Comparison of ENCODE assay signal across 37 cellular contexts in the genomic region with DNA sequence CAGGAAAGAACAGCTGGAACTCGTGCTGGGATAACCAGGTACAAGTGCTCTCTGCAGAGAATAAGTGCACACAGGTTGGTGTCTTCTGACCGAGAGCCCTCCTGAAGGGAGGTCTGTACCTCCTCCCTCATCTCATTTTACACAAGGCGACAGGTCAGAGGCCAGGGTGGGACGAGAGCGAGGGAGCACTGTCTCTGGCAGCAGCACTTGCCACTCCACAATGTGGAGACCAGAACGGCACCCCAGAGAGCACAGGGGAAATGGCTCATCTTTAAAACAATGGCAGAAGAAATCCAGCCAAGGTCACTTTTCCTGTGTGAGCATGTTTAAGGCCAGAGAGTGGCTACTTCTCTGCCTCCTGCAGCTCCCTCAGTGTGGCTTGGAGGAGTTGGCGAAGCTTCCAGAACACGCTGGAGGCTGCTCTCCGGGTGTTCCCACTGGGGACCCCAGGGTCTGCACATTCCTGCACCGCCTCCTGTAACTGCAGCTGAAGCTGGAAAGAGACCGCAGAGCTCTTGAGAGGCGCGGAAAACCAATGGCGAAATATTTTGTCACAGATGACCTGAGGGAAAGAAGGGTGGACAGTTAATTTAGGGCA. TPM values are rescaled to one million over a fixed set of nuclear protein-coding genes. Genes with fewer than 3 reads are reported as not detected.
"Had no signal": no experiment of that assay in that cellular context is flagged by ENCODE, and none has a peak within 500 bp of the region (broad histone marks: within the 10 kb centered on the region; RNA-seq: fewer than 3 reads in every experiment).

No MANE protein-coding gene starts in this region.

- H3K36me3 Mint-ChIP-seq: activated CD4-positive, alpha-beta memory T cell treated with anti-CD3 and anti-CD28 coated beads for 36 hours; activated naive CD8-positive, alpha-beta T cell treated with anti-CD3 and anti-CD28 coated beads, Interleukin-2, amount 10 ng/mL, durations not matched to agents 7 days and 5 days; brain; naive thymus-derived CD4-positive, alpha-beta T cell; stimulated activated naive B cell treated with anti-CD40 and anti-IgM and Interleukin-4, amounts not matched to agents 10 μg/mL and 1 μg/mL and 100 μg/mL, for 72 hours had no signal

- H3K4me1 Mint-ChIP-seq: brain; stimulated activated naive B cell treated with anti-CD40 and anti-IgM and Interleukin-4, amounts not matched to agents 10 μg/mL and 1 μg/mL and 100 μg/mL, for 72 hours had no signal

- H3K9me3 ChIP-seq: ascending aorta, gastroesophageal sphincter, ovary, stomach, suprapubic skin, tibial artery had no signal

- H3K4me1 ChIP-seq: ascending aorta, gastroesophageal sphincter, stomach, suprapubic skin, tibial artery had no signal

- H3K36me3 ChIP-seq: ascending aorta, cardiac muscle cell, gastroesophageal sphincter, ovary, stomach, suprapubic skin, tibial artery had no signal

- H3K27me3 ChIP-seq: ascending aorta, cardiac muscle cell, dorsolateral prefrontal cortex, gastroesophageal sphincter, ovary, suprapubic skin had no signal

- H3K9me3 Mint-ChIP-seq: activated CD4-positive, alpha-beta memory T cell treated with anti-CD3 and anti-CD28 coated beads for 36 hours; activated naive CD4-positive, alpha-beta T cell treated with anti-CD3 and anti-CD28 coated beads for 36 hours; activated naive CD8-positive, alpha-beta T cell treated with anti-CD3 and anti-CD28 coated beads, Interleukin-2, amount 10 ng/mL, durations not matched to agents 7 days and 5 days; activated T-helper 1 cell treated with anti-CD3 and anti-CD28 coated beads, Interleukin-12 subunit alpha, Interleukin-12 subunit beta, Interleukin-2, Interleukin-4 antibody, amounts not matched to agents 30 ng/mL and 10 ng/mL and 1 ng/mL, durations not matched to agents 14 hours and 24 hours and 36 hours; brain; stimulated activated naive B cell treated with anti-CD40 and anti-IgM and Interleukin-4, amounts not matched to agents 10 μg/mL and 1 μg/mL and 100 μg/mL, for 72 hours; T-helper 1 cell treated with Interleukin-12 subunit alpha and Interleukin-12 subunit beta and Interleukin-4 antibody, amounts not matched to agents 30 μg/mL and 1 μg/mL, for 36 hours had no signal

- H3K4me3 ChIP-seq: ascending aorta, cardiac muscle cell, coronary artery, dorsolateral prefrontal cortex, gastroesophageal sphincter, ovary, smooth muscle cell, stomach, suprapubic skin, tibial artery had no signal

- H3K4me3 Mint-ChIP-seq: activated CD4-positive, alpha-beta memory T cell treated with anti-CD3 and anti-CD28 coated beads for 36 hours; activated naive CD4-positive, alpha-beta T cell treated with anti-CD3 and anti-CD28 coated beads for 36 hours; activated naive CD8-positive, alpha-beta T cell treated with anti-CD3 and anti-CD28 coated beads, Interleukin-2, amount 10 ng/mL, durations not matched to agents 7 days and 5 days; activated T-helper 1 cell treated with anti-CD3 and anti-CD28 coated beads, Interleukin-12 subunit alpha, Interleukin-12 subunit beta, Interleukin-2, Interleukin-4 antibody, amounts not matched to agents 30 ng/mL and 10 ng/mL and 1 ng/mL, durations not matched to agents 14 hours and 24 hours and 36 hours; brain; naive thymus-derived CD4-positive, alpha-beta T cell; stimulated activated naive B cell treated with anti-CD40 and anti-IgM and Interleukin-4, amounts not matched to agents 10 μg/mL and 1 μg/mL and 100 μg/mL, for 72 hours; T-helper 1 cell treated with Interleukin-12 subunit alpha and Interleukin-12 subunit beta and Interleukin-4 antibody, amounts not matched to agents 30 μg/mL and 1 μg/mL, for 36 hours had no signal

- ATAC-seq: activated CD4-positive, CD25-positive, alpha-beta regulatory T cell treated with anti-CD3 and anti-CD28 coated beads, Interleukin-2, amount 50 U/mL, for 24 hours; gastroesophageal sphincter; stimulated activated naive B cell treated with anti-CD40 and anti-IgM and Interleukin-4, amounts not matched to agents 10 μg/mL and 1 μg/mL and 100 μg/mL, for 72 hours had no signal

- DNase-seq: activated CD4-positive, alpha-beta memory T cell treated with anti-CD3 and anti-CD28 coated beads for 36 hours; activated CD4-positive, alpha-beta T cell treated with anti-CD3 and anti-CD28 coated beads for 48 hours; activated CD8-positive, alpha-beta memory T cell treated with anti-CD3 and anti-CD28 coated beads, Interleukin-2, amount 50 U/mL, for 4 hours; activated effector memory CD4-positive, alpha-beta T cell treated with anti-CD3 and anti-CD28 coated beads, Interleukin-2, amount 50 U/mL, for 16 hours; activated naive CD4-positive, alpha-beta T cell treated with anti-CD3 and anti-CD28 coated beads for 36 hours; activated naive CD8-positive, alpha-beta T cell treated with anti-CD3 and anti-CD28 coated beads, Interleukin-2, amount 10 ng/mL, durations not matched to agents 7 days and 5 days; activated T-cell treated with anti-CD3 and anti-CD28 coated beads, Interleukin-2, amount 50 U/mL, for 1 hour; dorsolateral prefrontal cortex; effector memory CD4-positive, alpha-beta T cell; erythroblast; hypothalamus; midbrain; naive thymus-derived CD4-positive, alpha-beta T cell; ovary; stimulated activated CD4-positive, alpha-beta T cell treated with anti-CD3 and anti-CD28 coated beads, Interleukin-15, amount 100 ng/mL, for 24 hours; stimulated activated CD4-positive, alpha-beta T cell treated with anti-CD3 and anti-CD28 coated beads, Interleukin-2, amount 100 ng/mL, for 24 hours; stimulated activated naive B cell treated with anti-CD40 and anti-IgM and Interleukin-4, amounts not matched to agents 10 μg/mL and 1 μg/mL and 100 μg/mL, for 72 hours; stomach; SW 1271; T-helper 9 cell had no signal

- H3K27ac Mint-ChIP-seq: activated CD4-positive, alpha-beta memory T cell treated with anti-CD3 and anti-CD28 coated beads for 36 hours; activated naive CD4-positive, alpha-beta T cell treated with anti-CD3 and anti-CD28 coated beads for 36 hours; activated naive CD8-positive, alpha-beta T cell treated with anti-CD3 and anti-CD28 coated beads, Interleukin-2, amount 10 ng/mL, durations not matched to agents 7 days and 5 days; activated T-helper 1 cell treated with anti-CD3 and anti-CD28 coated beads, Interleukin-12 subunit alpha, Interleukin-12 subunit beta, Interleukin-2, Interleukin-4 antibody, amounts not matched to agents 30 ng/mL and 10 ng/mL and 1 ng/mL, durations not matched to agents 14 hours and 24 hours and 36 hours; brain; naive thymus-derived CD4-positive, alpha-beta T cell; progenitor cell of endocrine pancreas; stimulated activated naive B cell treated with anti-CD40 and anti-IgM and Interleukin-4, amounts not matched to agents 10 μg/mL and 1 μg/mL and 100 μg/mL, for 72 hours; T-helper 1 cell treated with Interleukin-12 subunit alpha and Interleukin-12 subunit beta and Interleukin-4 antibody, amounts not matched to agents 30 μg/mL and 1 μg/mL, for 36 hours had no signal

- H3K27me3 Mint-ChIP-seq: brain; stimulated activated naive B cell treated with anti-CD40 and anti-IgM and Interleukin-4, amounts not matched to agents 10 μg/mL and 1 μg/mL and 100 μg/mL, for 72 hours had no signal

- H3K27ac ChIP-seq: ascending aorta, cardiac muscle cell, coronary artery, gastroesophageal sphincter, ovary, stomach, suprapubic skin, tibial artery, VCaP had no signal

RNA-seq across cellular contexts. Expression of gene DIPK1C, which starts 20.9 kb away (rescaled TPM):
- total RNA-seq: activated CD4-positive, alpha-beta memory T cell treated with anti-CD3 and anti-CD28 coated beads for 36 hours; activated CD8-positive, alpha-beta memory T cell treated with anti-CD3 and anti-CD28 coated beads for 36 hours; activated naive CD4-positive, alpha-beta T cell treated with anti-CD3 and anti-CD28 coated beads for 36 hours; activated naive CD8-positive, alpha-beta T cell treated with anti-CD3 and anti-CD28 coated beads, Interleukin-2, amount 10 ng/mL, durations not matched to agents 7 days and 5 days; activated T-helper 1 cell treated with anti-CD3 and anti-CD28 coated beads, Interleukin-12 subunit alpha, Interleukin-12 subunit beta, Interleukin-2, Interleukin-4 antibody, amounts not matched to agents 30 ng/mL and 10 ng/mL and 1 ng/mL, durations not matched to agents 14 hours and 24 hours and 36 hours; ascending aorta; cardiac muscle cell; fibroblast of villous mesenchyme; naive thymus-derived CD4-positive, alpha-beta T cell; progenitor cell of endocrine pancreas; renal cortical epithelial cell; smooth muscle cell had no signal
- polyA plus RNA-seq: cardiac muscle cell; naive thymus-derived CD4-positive, alpha-beta T cell; neural cell; smooth muscle cell had no signal
